12 cellular contexts compared by ENCODE assay signal in genomic region chr11:133693110-133693509, GRCh38.
DNase-seq lines count a peak whose midpoint lies in the region; ATAC-seq and TF ChIP-seq lines count a peak whose summit lies in the region.
"Had no signal": no experiment of that assay in that cellular context is flagged by ENCODE, and none has a peak within 500 bp of the region (broad histone marks: within the 10 kb centered on the region; RNA-seq: fewer than 3 reads in every experiment).

No MANE protein-coding gene starts in this region.

- H3K27me3 ChIP-seq in right atrium auricular region (no peaks in the 10 kb centered on the region), esophagus muscularis mucosa (no peaks in the 10 kb centered on the region)
- H3K27me3 ChIP-seq: BE2C had no signal

- 81% methylated on average over 9 of the region's 9 CpGs for WGBS in esophagus muscularis mucosa

- H3K9me3 ChIP-seq in right atrium auricular region (no peaks in the 10 kb centered on the region), esophagus muscularis mucosa (no peaks in the 10 kb centered on the region)
- H3K9me3 ChIP-seq: BE2C, Caco-2, HAP-1 had no signal

- TF ChIP-seq CTCF in right atrium auricular region (IDR thresholded peaks at IDR 0.05) = no peak
- TF ChIP-seq CTCF in esophagus muscularis mucosa (IDR thresholded peaks at IDR 0.05) = no peak

- DNase-seq in Right ventricle myocardium superior = peak; percentile 48
- no peak for DNase-seq in right atrium auricular region (ENCODE audit: low spot score)
- DNase-seq in esophagus muscularis mucosa (ENCODE audit: extremely low spot score) = peak; percentile 37
- peak; percentile 52 for DNase-seq in left ventricle myocardium superior
- DNase-seq: BE2C; C1 segment of cervical spinal cord; Caco-2; CD4-positive, CD25-positive, alpha-beta regulatory T cell; GDM1 had no signal

- H3K4me1 ChIP-seq in right atrium auricular region = no peaks in the 10 kb centered on the region
- peaks cover 0 to 13% (median 8%) of the 10 kb centered on the region in 4 donors for H3K4me1 ChIP-seq in esophagus muscularis mucosa
- H3K4me1 ChIP-seq: BE2C, Caco-2, HAP-1 had no signal

- H3K4me3 ChIP-seq in right atrium auricular region (no peak overlapping the region), esophagus muscularis mucosa (no peak overlapping the region)
- H3K4me3 ChIP-seq: HAP-1 had no signal

- no peak for TF ChIP-seq EP300 in esophagus muscularis mucosa (IDR thresholded peaks at IDR 0.05)

- H3K36me3 ChIP-seq in right atrium auricular region (no peaks in the 10 kb centered on the region), esophagus muscularis mucosa (no peaks in the 10 kb centered on the region)
- H3K36me3 ChIP-seq: BE2C, HAP-1 had no signal

- TF ChIP-seq POLR2A in esophagus muscularis mucosa (IDR thresholded peaks at IDR 0.05; ENCODE audit: low read depth) = no peak

- peak; percentile 55 for ATAC-seq in Right ventricle myocardium superior (ENCODE audit: poor library complexity)
- peak; percentile 71 for ATAC-seq in left ventricle myocardium superior
- ATAC-seq in GM19455 (IDR thresholded peaks at IDR 0.05; ENCODE audit: unreplicated experiment) = no peak
- no peak for ATAC-seq in GM18511 (IDR thresholded peaks at IDR 0.05; ENCODE audit: unreplicated experiment)

- intact Hi-C loops in Right ventricle myocardium superior (cut with DNase I) (no loop called here), esophagus muscularis mucosa (cut with DNase I) (no loop called here), left ventricle myocardium superior (cut with micrococcal nuclease) (no loop called here)

- no peak overlapping the region for H3K27ac ChIP-seq in right atrium auricular region
- H3K27ac ChIP-seq in esophagus muscularis mucosa (replicated peaks in 1 of 4) = no peak overlapping the region

Comparison
In these comparisons a context has a peak if more than half of its experiments do, and no peak if none do; other contexts are left out.
1. ATAC-seq: peak in Right ventricle myocardium superior (single experiment) and left ventricle myocardium superior (single experiment); none in GM19455 (single experiment) and GM18511 (single experiment).